In the genomic region with DNA sequence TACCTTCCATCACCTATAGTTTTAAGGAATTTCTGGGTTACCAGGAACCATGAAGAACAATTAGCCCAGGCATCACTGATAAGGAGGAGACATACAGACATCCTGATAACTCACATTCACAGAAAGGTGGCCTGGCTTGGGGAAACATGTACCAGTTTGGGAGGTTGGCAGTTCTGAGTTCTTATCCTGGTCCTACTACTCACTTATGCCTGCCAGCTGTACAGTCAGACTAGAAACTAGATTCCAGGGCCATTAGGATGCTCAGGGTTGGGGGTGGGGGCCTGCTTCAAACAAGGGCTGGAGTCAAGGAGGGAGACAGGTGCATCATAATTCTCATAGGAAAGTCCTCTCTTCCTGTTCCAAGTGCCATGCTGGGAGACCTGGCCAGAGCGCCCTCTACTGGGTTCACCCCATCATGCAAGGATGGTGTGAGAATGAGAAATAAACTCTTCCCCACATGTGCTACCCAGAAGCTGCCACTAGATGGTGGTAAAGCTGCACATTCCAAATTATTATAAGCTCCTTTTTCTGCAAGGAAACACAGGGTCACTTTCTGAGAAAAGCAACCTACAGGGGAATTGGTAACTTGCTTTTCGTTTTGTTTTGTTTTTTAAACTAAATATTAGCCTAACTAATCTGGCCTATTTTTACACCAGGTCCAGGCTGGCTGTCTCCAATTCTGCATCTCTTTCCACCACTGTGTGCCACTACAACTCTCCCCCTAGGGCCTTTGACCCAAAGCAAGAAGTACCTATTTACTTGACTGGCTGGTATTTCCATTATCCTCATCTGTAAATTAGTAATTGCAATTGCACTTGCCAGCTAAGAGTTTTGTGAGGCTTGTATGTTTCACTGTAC, we compare ENCODE assay signal across 7 cellular contexts.
A peak's percentile ranks its signal among the peaks of the same experiment; 100 is the strongest.
DNase-seq lines count a peak whose midpoint lies in the region; ATAC-seq and TF ChIP-seq lines count a peak whose summit lies in the region.

No MANE protein-coding gene starts in this region.

- H3K4me3 ChIP-seq in GM12864 (ENCODE audit: low read depth, low read length): no peak overlapping the region
- H3K4me3 ChIP-seq in astrocyte of the spinal cord (ENCODE audit: low read depth, low read length): no peak overlapping the region

- peaks cover 43% of the 10 kb centered on the region for H3K4me1 Mint-ChIP-seq in T-helper 1 cell treated with Interleukin-12 subunit alpha and Interleukin-12 subunit beta and Interleukin-4 antibody, amounts not matched to agents 30 μg/mL and 1 μg/mL, for 36 hours (ENCODE audit: low read depth)

- DNase-seq in GM12864 (ENCODE audit: low read depth): peak; percentile 19
- DNase-seq in NCI-H128 (lab: John Stamatoyannopoulos, UW; ENCODE audit: unreplicated experiment): peak; percentile 29
- DNase-seq in astrocyte of the spinal cord (ENCODE audit: low read depth, low spot score): peak; percentile 73
- DNase-seq in iPS DF 4.7 (ENCODE audit: extremely low read depth, low spot score): peak; percentile 38
- DNase-seq in stimulated activated CD4-positive, alpha-beta T cell treated with anti-CD3 and anti-CD28 coated beads, Interleukin-15, amount 100 ng/mL, for 24 hours: peak; percentile 73

- H3K9me3 Mint-ChIP-seq in T-helper 1 cell treated with Interleukin-12 subunit alpha and Interleukin-12 subunit beta and Interleukin-4 antibody, amounts not matched to agents 30 μg/mL and 1 μg/mL, for 36 hours: peaks cover 8% of the 10 kb centered on the region

- TF ChIP-seq CTCF in GM12864 (IDR thresholded peaks at IDR 0.05; ENCODE audit: low read depth, low read length, missing control alignments) (peak; percentile 93), astrocyte of the spinal cord (IDR thresholded peaks at IDR 0.05; ENCODE audit: low read depth, low read length) (peak; percentile 94)

- in situ Hi-C loops in astrocyte of the spinal cord (cut with HindIII; ENCODE audit: low sequenced_read_pairs): no loop called here

- ATAC-seq in GM18517 (IDR thresholded peaks at IDR 0.05; ENCODE audit: unreplicated experiment): no peak

- peaks cover 85% of the 10 kb centered on the region for H3K36me3 Mint-ChIP-seq in T-helper 1 cell treated with Interleukin-12 subunit alpha and Interleukin-12 subunit beta and Interleukin-4 antibody, amounts not matched to agents 30 μg/mL and 1 μg/mL, for 36 hours (ENCODE audit: low read depth)

- peak overlapping the region; percentile 21 for H3K27ac Mint-ChIP-seq in T-helper 1 cell treated with Interleukin-12 subunit alpha and Interleukin-12 subunit beta and Interleukin-4 antibody, amounts not matched to agents 30 μg/mL and 1 μg/mL, for 36 hours

- no peaks in the 10 kb centered on the region for H3K27me3 Mint-ChIP-seq in T-helper 1 cell treated with Interleukin-12 subunit alpha and Interleukin-12 subunit beta and Interleukin-4 antibody, amounts not matched to agents 30 μg/mL and 1 μg/mL, for 36 hours (ENCODE audit: low read depth)

- no peak overlapping the region for H3K4me3 Mint-ChIP-seq in T-helper 1 cell treated with Interleukin-12 subunit alpha and Interleukin-12 subunit beta and Interleukin-4 antibody, amounts not matched to agents 30 μg/mL and 1 μg/mL, for 36 hours

Comparison
In these comparisons a context has a peak if more than half of its experiments do, and no peak if none do; other contexts are left out.
1. DNase-seq: peak in every context shown above with its lines; median percentile 73 in astrocyte of the spinal cord; 73 in stimulated activated CD4-positive, alpha-beta T cell treated with anti-CD3 and anti-CD28 coated beads, Interleukin-15, amount 100 ng/mL, for 24 hours; 38 in iPS DF 4.7; 29 in NCI-H128; 19 in GM12864.